ENCODE assay signal across 13 cellular contexts in the genomic region with DNA sequence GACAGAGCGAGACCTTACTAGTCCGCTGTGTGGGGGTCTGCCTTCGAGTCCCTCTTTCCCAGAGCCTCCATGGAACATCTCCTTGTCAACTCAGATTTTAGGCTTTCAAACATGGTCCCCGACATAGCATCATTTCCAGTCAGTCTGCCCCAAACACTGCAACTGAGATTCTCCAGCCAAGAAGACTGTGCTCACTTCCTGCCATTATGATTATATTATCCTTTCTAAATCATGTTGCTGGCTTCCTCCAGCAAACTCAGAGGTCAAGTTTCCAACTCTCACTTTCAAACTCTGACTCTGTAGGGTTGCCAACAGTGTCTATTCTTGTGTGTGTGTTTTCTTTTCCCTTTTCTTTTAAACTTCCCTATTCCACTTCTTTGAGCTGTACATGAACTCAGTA.
A peak's percentile ranks its signal among the peaks of the same experiment; 100 is the strongest.
DNase-seq lines count a peak whose midpoint lies in the region; ATAC-seq and TF ChIP-seq lines count a peak whose summit lies in the region.
"Had no signal": no experiment of that assay in that cellular context is flagged by ENCODE, and none has a peak within 500 bp of the region (broad histone marks: within the 10 kb centered on the region; RNA-seq: fewer than 3 reads in every experiment).

No MANE protein-coding gene starts in this region.

- no peak overlapping the region for H3K14ac ChIP-seq in mesenchymal stem cell (ENCODE audit: low read length in 2 of 2)
- no peak overlapping the region for H3K14ac ChIP-seq in H9 (ENCODE audit: insufficient read depth, low read length)

- no peak for TF ChIP-seq CTCF in H9 (conservative IDR thresholded peaks at IDR 0.05)

- H2BK12ac ChIP-seq in mesenchymal stem cell (ENCODE audit: low read length in 2 of 2) (no peak overlapping the region), H9 (ENCODE audit: insufficient read length, low read depth, low read length) (no peak overlapping the region)

- H3K23me2 ChIP-seq in H9 (ENCODE audit: insufficient read length, low read depth, low read length, poor library complexity, severe bottlenecking) = no peaks in the 10 kb centered on the region

- H2BK5ac ChIP-seq in mesenchymal stem cell (ENCODE audit: low read depth, low read length, poor library complexity, severe bottlenecking) (no peak overlapping the region), H9 (ENCODE audit: insufficient read length, low read length) (no peak overlapping the region)

- no peak overlapping the region for H3K9ac ChIP-seq in mesenchymal stem cell (ENCODE audit: low read length)
- no peak overlapping the region for H3K9ac ChIP-seq in H9 (ENCODE audit: extremely low read depth, insufficient read length, low read length)

- no peaks in the 10 kb centered on the region for H4K20me1 ChIP-seq in H9 (ENCODE audit: control insufficient read depth, insufficient read depth, insufficient read length)

- H2BK15ac ChIP-seq in mesenchymal stem cell (ENCODE audit: low read depth, poor library complexity, severe bottlenecking) (no peak overlapping the region), H9 (ENCODE audit: low read depth, low read length) (no peak overlapping the region)

- H3K18ac ChIP-seq in mesenchymal stem cell (ENCODE audit: low read depth in 1 of 2, low read length in 2 of 2) (no peak overlapping the region), H9 (ENCODE audit: insufficient read length, low read depth, low read length) (no peak overlapping the region)

- H3K4me3 ChIP-seq in mesenchymal stem cell (ENCODE audit: insufficient read depth in 1 of 2, low read depth in 1 of 2, low read length in 2 of 2) = no peak overlapping the region
- H3K4me3 ChIP-seq in thymus (ENCODE audit: low read length) = no peak overlapping the region
- H3K4me3 ChIP-seq: body of pancreas had no signal

- H3K56ac ChIP-seq in H9 (ENCODE audit: insufficient read length, low read depth, low read length) = no peak overlapping the region

- H2AK5ac ChIP-seq in mesenchymal stem cell (ENCODE audit: low read length, severe bottlenecking) = no peak overlapping the region
- H2AK5ac ChIP-seq in H9 (ENCODE audit: insufficient read length, low read length) = no peak overlapping the region

- H3K4me1 ChIP-seq in mesenchymal stem cell (ENCODE audit: control insufficient read depth, insufficient read depth, low read depth, low read length) (peaks cover 10% of the 10 kb centered on the region), thymus (ENCODE audit: control insufficient read depth, insufficient read depth, low read length) (no peaks in the 10 kb centered on the region), H9 (ENCODE audit: insufficient read depth, low read length) (peaks cover 20% of the 10 kb centered on the region)

- H3K36me3 ChIP-seq in mesenchymal stem cell (ENCODE audit: control insufficient read depth in 1 of 2, insufficient read depth in 2 of 2, low read depth in 1 of 2, low read length in 2 of 2) (peaks cover 12 to 54% of the 10 kb centered on the region in 2 experiments), thymus (ENCODE audit: control insufficient read depth, insufficient read depth) (peaks cover 39% of the 10 kb centered on the region)

- CTCF ChIA-PET in activated CD8-positive, alpha-beta memory T cell treated with anti-CD3 and anti-CD28 coated beads, Interleukin-2, amount 10 ng/mL, durations not matched to agents 7 days and 5 days (lab: Charles Lee) = interaction anchor here (0.6 to 0.9 kb wide), 2 partner anchors 289 to 409 kb away, joined by 3 to 5 read pairs; no protein-coding TSS in a partner anchor

- no peak overlapping the region for H2BK20ac ChIP-seq in H9 (ENCODE audit: low read depth, low read length, poor library complexity, severe bottlenecking)

- H3K4me2 ChIP-seq in mesenchymal stem cell (ENCODE audit: low read length, poor library complexity, severe bottlenecking) = no peak overlapping the region
- H3K4me2 ChIP-seq in H9 (ENCODE audit: insufficient read depth, insufficient read length, low read length) = no peak overlapping the region

- no peaks in the 10 kb centered on the region for H3K9me3 Mint-ChIP-seq in activated CD8-positive, alpha-beta memory T cell treated with anti-CD3 and anti-CD28 coated beads, Interleukin-2, amount 10 ng/mL, durations not matched to agents 7 days and 5 days (ENCODE audit: low read depth)
- H3K9me3 Mint-ChIP-seq in H9 = no peaks in the 10 kb centered on the region
- H3K9me3 Mint-ChIP-seq: HFFc6 had no signal

- H3K27me3 ChIP-seq in mesenchymal stem cell (ENCODE audit: control insufficient read depth in 1 of 2, insufficient read depth in 1 of 2, low read length in 2 of 2) (no peaks in the 10 kb centered on the region), thymus (ENCODE audit: control insufficient read depth, insufficient read depth) (no peaks in the 10 kb centered on the region), H9 (ENCODE audit: insufficient read depth, low read length) (no peaks in the 10 kb centered on the region)
- H3K27me3 ChIP-seq: body of pancreas had no signal

- H3K79me1 ChIP-seq in mesenchymal stem cell (replicated peaks; ENCODE audit: low read length, poor library complexity, severe bottlenecking) (peaks cover 1% of the 10 kb centered on the region), H9 (ENCODE audit: insufficient read depth, low read depth, low read length, poor library complexity, severe bottlenecking) (no peaks in the 10 kb centered on the region)

- H3K4me1 Mint-ChIP-seq in activated CD8-positive, alpha-beta memory T cell treated with anti-CD3 and anti-CD28 coated beads, Interleukin-2, amount 10 ng/mL, durations not matched to agents 7 days and 5 days = peaks cover 3% of the 10 kb centered on the region
- H3K4me1 Mint-ChIP-seq in H9 = peaks cover 35 to 47% of the 10 kb centered on the region in 2 experiments

- H3K23ac ChIP-seq in mesenchymal stem cell (ENCODE audit: low read length in 2 of 2) (no peak overlapping the region), H9 (ENCODE audit: insufficient read length, low read depth, low read length) (no peak overlapping the region)

- no peaks in the 10 kb centered on the region for H3K79me2 ChIP-seq in H9 (ENCODE audit: insufficient read depth, low read length)

- H3K27me3 Mint-ChIP-seq in activated CD8-positive, alpha-beta memory T cell treated with anti-CD3 and anti-CD28 coated beads, Interleukin-2, amount 10 ng/mL, durations not matched to agents 7 days and 5 days = no peaks in the 10 kb centered on the region
- H3K27me3 Mint-ChIP-seq in H9 (ENCODE audit: low read depth) = no peaks in the 10 kb centered on the region; the same call in 1 of the 2 replicates

- H2BK120ac ChIP-seq in mesenchymal stem cell (ENCODE audit: low read depth, low read length) (peak overlapping the region; percentile 40), H9 (ENCODE audit: low read depth, low read length, poor library complexity, severe bottlenecking) (no peak overlapping the region)

- no peak for DNase-seq in activated CD8-positive, alpha-beta memory T cell treated with anti-CD3 and anti-CD28 coated beads, Interleukin-2, amount 10 ng/mL, durations not matched to agents 7 days and 5 days
- no peak for DNase-seq in activated CD8-positive, alpha-beta memory T cell treated with anti-CD3 and anti-CD28 coated beads, Interleukin-2, amount 50 U/mL, for 4 hours
- DNase-seq in dermis blood vessel endothelial cell (peak; percentile 83), mesenchymal stem cell (no peak), HuH-7 (ENCODE audit: low spot score) (no peak), H9 (no peak)
- DNase-seq: body of pancreas, HFFc6, nucleus accumbens, PC-3, substantia nigra had no signal

- no peak overlapping the region for H3K27ac ChIP-seq in mesenchymal stem cell (ENCODE audit: low read length, poor library complexity, severe bottlenecking)
- H3K27ac ChIP-seq in thymus (ENCODE audit: low read depth) = peak overlapping the region; percentile 25
- H3K27ac ChIP-seq in H9 (ENCODE audit: insufficient read length, low read depth, low read length) = no peak overlapping the region
- H3K27ac ChIP-seq: body of pancreas had no signal

- peaks cover 50% of the 10 kb centered on the region for H3K36me3 Mint-ChIP-seq in activated CD8-positive, alpha-beta memory T cell treated with anti-CD3 and anti-CD28 coated beads, Interleukin-2, amount 10 ng/mL, durations not matched to agents 7 days and 5 days
- peaks cover 7 to 13% (median 9%) of the 10 kb centered on the region in 3 experiments; a peak in 5 of 7 replicates for H3K36me3 Mint-ChIP-seq in H9 (ENCODE audit: insufficient read depth in 1 of 3, low read depth in 3 of 3)

- no peak overlapping the region for H3K4me3 Mint-ChIP-seq in activated CD8-positive, alpha-beta memory T cell treated with anti-CD3 and anti-CD28 coated beads, Interleukin-2, amount 10 ng/mL, durations not matched to agents 7 days and 5 days
- H3K4me3 Mint-ChIP-seq in H9 = no peak overlapping the region
- H3K4me3 Mint-ChIP-seq: HFFc6 had no signal

- H3T11ph ChIP-seq in H9 (ENCODE audit: low read length) = no peak overlapping the region

- H2AFZ ChIP-seq in mesenchymal stem cell (ENCODE audit: low read depth, low read length) (no peak overlapping the region), H9 (ENCODE audit: low read length) (no peak overlapping the region)

- H4K5ac ChIP-seq in H9 (ENCODE audit: insufficient read length, low read depth, low read length) = no peak overlapping the region

- H3K4ac ChIP-seq in mesenchymal stem cell (ENCODE audit: low read depth in 1 of 2, low read length in 2 of 2) = no peak overlapping the region
- no peak overlapping the region for H3K4ac ChIP-seq in H9 (ENCODE audit: low read depth, low read length)

- H4K91ac ChIP-seq in mesenchymal stem cell (ENCODE audit: low read length) (no peak overlapping the region), H9 (ENCODE audit: insufficient read length, low read depth, low read length) (no peak overlapping the region)

- H3K27ac Mint-ChIP-seq in activated CD8-positive, alpha-beta memory T cell treated with anti-CD3 and anti-CD28 coated beads, Interleukin-2, amount 10 ng/mL, durations not matched to agents 7 days and 5 days = peak overlapping the region; percentile 25
- no peak overlapping the region for H3K27ac Mint-ChIP-seq in H9
- H3K27ac Mint-ChIP-seq: HFFc6 had no signal

- H4K8ac ChIP-seq in mesenchymal stem cell (ENCODE audit: low read length) = peak overlapping the region; percentile 28
- H4K8ac ChIP-seq in H9 (replicated peaks; ENCODE audit: insufficient read length, low read depth, low read length) = no peak overlapping the region

- 92% methylated on average over 4 of the region's 4 CpGs for WGBS in mesenchymal stem cell
- WGBS in thymus = 95% methylated on average over 4 of the region's 4 CpGs
- WGBS in H9 (ENCODE audit: extremely low coverage, insufficient read length, low lambda C conversion rate) = no CpG with 5 or more reads among the region's 4 CpGs

- ATAC-seq in activated CD8-positive, alpha-beta memory T cell treated with anti-CD3 and anti-CD28 coated beads, Interleukin-2, amount 10 ng/mL, durations not matched to agents 7 days and 5 days = no peak
- ATAC-seq in HG02840 (IDR thresholded peaks at IDR 0.05; ENCODE audit: low FRiP score, unreplicated experiment) = no peak
- ATAC-seq: body of pancreas, PC-3 had no signal

- H3K9me3 ChIP-seq in mesenchymal stem cell (ENCODE audit: control insufficient read depth, low read length) (no peaks in the 10 kb centered on the region), thymus (ENCODE audit: control insufficient read depth) (no peaks in the 10 kb centered on the region), H9 (ENCODE audit: control insufficient read depth, low read depth, low read length) (no peaks in the 10 kb centered on the region)
- H3K9me3 ChIP-seq: body of pancreas had no signal
